In the genomic region with DNA sequence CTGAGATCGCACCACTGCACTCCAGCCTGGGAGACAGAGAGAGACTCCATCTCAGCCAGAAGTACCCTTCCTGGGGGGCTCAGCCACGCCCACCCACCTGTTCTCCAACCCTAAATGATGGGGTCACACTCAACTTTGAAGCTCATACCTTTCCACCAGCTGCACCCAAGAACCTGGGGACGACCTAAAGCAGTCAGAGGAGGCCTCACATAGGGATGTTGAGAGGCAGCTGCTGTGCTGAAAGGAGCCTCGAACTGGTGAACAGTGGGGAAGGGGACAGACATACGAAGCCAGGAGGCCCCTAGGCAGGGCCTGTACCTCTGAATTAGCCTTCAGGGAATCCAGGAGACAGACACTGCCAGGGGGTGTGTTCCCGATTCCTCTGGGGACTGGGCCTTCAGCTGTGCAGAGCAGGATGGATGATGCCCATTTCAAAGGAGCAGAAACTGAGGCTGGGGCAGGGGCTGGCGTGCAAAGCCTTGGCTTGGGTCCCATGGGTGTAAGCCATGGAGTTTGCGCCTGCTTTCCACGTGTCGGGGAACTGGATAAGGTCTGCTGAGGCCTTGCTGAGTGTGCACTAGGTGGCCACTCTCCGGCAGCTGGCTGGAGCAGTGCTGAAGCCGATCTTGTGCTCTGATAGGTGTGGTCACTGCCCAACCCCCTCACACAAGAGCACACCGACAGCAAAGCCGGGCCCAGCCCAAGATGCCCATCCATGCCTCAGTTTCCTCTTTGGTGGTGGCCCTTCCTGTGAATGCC, we compare ENCODE assay signal across 1 cellular context.
TF ChIP-seq lines count a peak whose summit lies in the region.

No MANE protein-coding gene starts in this region.

TF ChIP-seq in WTC11, 78 proteins besides CTCF, POLR2A, EP300 and RAD21:
- TF ChIP-seq SMAD3 (CRISPR knock-in tag; IDR thresholded peaks at IDR 0.05; ENCODE audit: borderline replicate concordance), result no peak
- TF ChIP-seq, protein P1, sequence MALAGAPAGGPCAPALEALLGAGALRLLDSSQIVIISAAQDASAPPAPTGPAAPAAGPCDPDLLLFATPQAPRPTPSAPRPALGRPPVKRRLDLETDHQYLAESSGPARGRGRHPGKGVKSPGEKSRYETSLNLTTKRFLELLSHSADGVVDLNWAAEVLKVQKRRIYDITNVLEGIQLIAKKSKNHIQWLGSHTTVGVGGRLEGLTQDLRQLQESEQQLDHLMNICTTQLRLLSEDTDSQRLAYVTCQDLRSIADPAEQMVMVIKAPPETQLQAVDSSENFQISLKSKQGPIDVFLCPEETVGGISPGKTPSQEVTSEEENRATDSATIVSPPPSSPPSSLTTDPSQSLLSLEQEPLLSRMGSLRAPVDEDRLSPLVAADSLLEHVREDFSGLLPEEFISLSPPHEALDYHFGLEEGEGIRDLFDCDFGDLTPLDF (CRISPR knock-in tag; IDR thresholded peaks at IDR 0.05), result no peak
- TF ChIP-seq ATF2 (CRISPR knock-in tag; IDR thresholded peaks at IDR 0.05; ENCODE audit: borderline replicate concordance, low read depth), result no peak
- no peak for TF ChIP-seq MLX (CRISPR knock-in tag; IDR thresholded peaks at IDR 0.05)
- no peak for TF ChIP-seq NFATC4 (CRISPR knock-in tag; IDR thresholded peaks at IDR 0.05)
- TF ChIP-seq, protein P2, sequence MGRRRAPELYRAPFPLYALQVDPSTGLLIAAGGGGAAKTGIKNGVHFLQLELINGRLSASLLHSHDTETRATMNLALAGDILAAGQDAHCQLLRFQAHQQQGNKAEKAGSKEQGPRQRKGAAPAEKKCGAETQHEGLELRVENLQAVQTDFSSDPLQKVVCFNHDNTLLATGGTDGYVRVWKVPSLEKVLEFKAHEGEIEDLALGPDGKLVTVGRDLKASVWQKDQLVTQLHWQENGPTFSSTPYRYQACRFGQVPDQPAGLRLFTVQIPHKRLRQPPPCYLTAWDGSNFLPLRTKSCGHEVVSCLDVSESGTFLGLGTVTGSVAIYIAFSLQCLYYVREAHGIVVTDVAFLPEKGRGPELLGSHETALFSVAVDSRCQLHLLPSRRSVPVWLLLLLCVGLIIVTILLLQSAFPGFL (CRISPR knock-in tag; IDR thresholded peaks at IDR 0.05; ENCODE audit: borderline replicate concordance), result no peak
- no peak for TF ChIP-seq USF2 (CRISPR knock-in tag; IDR thresholded peaks at IDR 0.05)
- TF ChIP-seq ZNF232 (CRISPR knock-in tag; IDR thresholded peaks at IDR 0.05), result no peak
- TF ChIP-seq, protein P3, sequence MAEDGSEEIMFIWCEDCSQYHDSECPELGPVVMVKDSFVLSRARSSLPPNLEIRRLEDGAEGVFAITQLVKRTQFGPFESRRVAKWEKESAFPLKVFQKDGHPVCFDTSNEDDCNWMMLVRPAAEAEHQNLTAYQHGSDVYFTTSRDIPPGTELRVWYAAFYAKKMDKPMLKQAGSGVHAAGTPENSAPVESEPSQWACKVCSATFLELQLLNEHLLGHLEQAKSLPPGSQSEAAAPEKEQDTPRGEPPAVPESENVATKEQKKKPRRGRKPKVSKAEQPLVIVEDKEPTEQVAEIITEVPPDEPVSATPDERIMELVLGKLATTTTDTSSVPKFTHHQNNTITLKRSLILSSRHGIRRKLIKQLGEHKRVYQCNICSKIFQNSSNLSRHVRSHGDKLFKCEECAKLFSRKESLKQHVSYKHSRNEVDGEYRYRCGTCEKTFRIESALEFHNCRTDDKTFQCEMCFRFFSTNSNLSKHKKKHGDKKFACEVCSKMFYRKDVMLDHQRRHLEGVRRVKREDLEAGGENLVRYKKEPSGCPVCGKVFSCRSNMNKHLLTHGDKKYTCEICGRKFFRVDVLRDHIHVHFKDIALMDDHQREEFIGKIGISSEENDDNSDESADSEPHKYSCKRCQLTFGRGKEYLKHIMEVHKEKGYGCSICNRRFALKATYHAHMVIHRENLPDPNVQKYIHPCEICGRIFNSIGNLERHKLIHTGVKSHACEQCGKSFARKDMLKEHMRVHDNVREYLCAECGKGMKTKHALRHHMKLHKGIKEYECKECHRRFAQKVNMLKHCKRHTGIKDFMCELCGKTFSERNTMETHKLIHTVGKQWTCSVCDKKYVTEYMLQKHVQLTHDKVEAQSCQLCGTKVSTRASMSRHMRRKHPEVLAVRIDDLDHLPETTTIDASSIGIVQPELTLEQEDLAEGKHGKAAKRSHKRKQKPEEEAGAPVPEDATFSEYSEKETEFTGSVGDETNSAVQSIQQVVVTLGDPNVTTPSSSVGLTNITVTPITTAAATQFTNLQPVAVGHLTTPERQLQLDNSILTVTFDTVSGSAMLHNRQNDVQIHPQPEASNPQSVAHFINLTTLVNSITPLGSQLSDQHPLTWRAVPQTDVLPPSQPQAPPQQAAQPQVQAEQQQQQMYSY (CRISPR knock-in tag; IDR thresholded peaks at IDR 0.05), result no peak
